Comparison of ENCODE assay signal across 15 cellular contexts in genomic region chr16:22937169-22937568, GRCh38.
A peak's percentile ranks its signal among the peaks of the same experiment; 100 is the strongest.
DNase-seq lines count a peak whose midpoint lies in the region; ATAC-seq, FAIRE-seq and TF ChIP-seq lines count a peak whose summit lies in the region.
"Had no signal": no experiment of that assay in that cellular context is flagged by ENCODE, and none has a peak within 500 bp of the region (broad histone marks: within the 10 kb centered on the region; RNA-seq: fewer than 3 reads in every experiment).

No MANE protein-coding gene starts in this region.

- H4K20me1 ChIP-seq in IMR-90 (ENCODE audit: insufficient read depth, low read length) (no peaks in the 10 kb centered on the region), K562 (replicated peaks; ENCODE audit: control insufficient read depth, insufficient read depth, low read length) (no peaks in the 10 kb centered on the region)

- TF ChIP-seq RAD21 in A549 (conservative IDR thresholded peaks at IDR 0.05 in 1 of 2, IDR thresholded peaks at IDR 0.05 in 1 of 2): no peak
- no peak for TF ChIP-seq RAD21 in IMR-90 (IDR thresholded peaks at IDR 0.05; ENCODE audit: low read length)
- TF ChIP-seq RAD21 in K562 (CRISPR knock-in tag; conservative IDR thresholded peaks at IDR 0.05 in 1 of 2, IDR thresholded peaks at IDR 0.05 in 1 of 2): no peak

- H2BK15ac ChIP-seq in IMR-90 (ENCODE audit: low read depth, low read length): no peak overlapping the region

- H3K9me1 ChIP-seq in IMR-90 (ENCODE audit: insufficient read depth, low read length): no peaks in the 10 kb centered on the region
- H3K9me1 ChIP-seq in K562 (ENCODE audit: control insufficient read depth, insufficient read depth, low read length): no peaks in the 10 kb centered on the region

- H2BK20ac ChIP-seq in IMR-90 (ENCODE audit: low read depth, low read length): no peak overlapping the region

- no peak overlapping the region for H2AK9ac ChIP-seq in IMR-90 (replicated peaks; ENCODE audit: low read depth, low read length, poor library complexity)

- no peak for TF ChIP-seq CTCF in A549 (IDR thresholded peaks at IDR 0.05)
- no peak for TF ChIP-seq CTCF in IMR-90 (conservative IDR thresholded peaks at IDR 0.05; ENCODE audit: low read depth, low read length)
- no peak for TF ChIP-seq CTCF in K562 (IDR thresholded peaks at IDR 0.05 in 2 of 3, conservative IDR thresholded peaks at IDR 0.05 in 1 of 3; ENCODE audit: insufficient read depth in 2 of 3, low read depth in 1 of 3, low read length in 3 of 3)
- no peak for TF ChIP-seq CTCF in epithelial cell of esophagus (IDR thresholded peaks at IDR 0.05; ENCODE audit: insufficient read depth, low read depth, low read length, missing control alignments)
- no peak for TF ChIP-seq CTCF in lower lobe of right lung (IDR thresholded peaks at IDR 0.05)

- no peak overlapping the region for H4K91ac ChIP-seq in IMR-90 (ENCODE audit: insufficient read depth, low read depth, low read length)

- no peaks in the 10 kb centered on the region for H3K79me1 ChIP-seq in IMR-90 (ENCODE audit: low read depth in 1 of 2, low read length in 2 of 2)

- H3K56ac ChIP-seq in IMR-90 (ENCODE audit: extremely low read depth, insufficient read depth, low read length): no peak overlapping the region

- WGBS in A549 (ENCODE audit: missing lambda C conversion rate): 41% methylated on average over 6 of the region's 6 CpGs
- no CpG with 5 or more reads among the region's 6 CpGs for WGBS in IMR-90 (ENCODE audit: extremely low coverage in 2 of 2, insufficient read length in 1 of 2), 2 experiments
- 0% methylated on average over 5 of the region's 6 CpGs for WGBS in K562 (ENCODE audit: insufficient coverage, low coverage, missing lambda C conversion rate)

- H4K5ac ChIP-seq in IMR-90 (ENCODE audit: low read depth, low read length): no peak overlapping the region

- POLR2A ChIA-PET in A549 (lab: Yijun Ruan, JAX) (no interaction called here), IMR-90 (lab: Charles Lee; ENCODE audit: unreplicated experiment) (no interaction called here), K562 (lab: Yijun Ruan, JAX) (interaction anchor here (0.7 to 1.1 kb wide), 2 partner anchors 8 to 467 kb away, joined by 3 to 4 read pairs; no protein-coding TSS in a partner anchor)

- BruUV-seq in IMR-90 (replicated peaks; lab: Mats Ljungman, UMichigan) (no TSS peak), K562 (replicated peaks; lab: Mats Ljungman, UMichigan) (no TSS peak)

- in situ Hi-C loops in IMR-90 (cut with MboI; ENCODE audit: low sequenced_read_pairs) (no loop called here), K562 (cut with MboI) (no loop called here)

- H3K36me3 ChIP-seq in IMR-90 (ENCODE audit: control insufficient read depth, insufficient read depth, low read length) (no peaks in the 10 kb centered on the region), K562 (ENCODE audit: control insufficient read depth, insufficient read depth, low read length) (no peaks in the 10 kb centered on the region), lower lobe of right lung (no peaks in the 10 kb centered on the region)
- H3K36me3 ChIP-seq: BE2C had no signal

- CTCF ChIA-PET in A549 (lab: Yijun Ruan, JAX) (interaction anchor here (0.9 to 1.4 kb wide), 2 partner anchors 13 to 41 kb away, joined by 3 to 5 read pairs; no protein-coding TSS in a partner anchor), IMR-90 (lab: Yijun Ruan, JAX) (no interaction called here), K562 (lab: Yijun Ruan, JAX; ENCODE audit: low intra/inter-chr PET ratio) (no interaction called here)

- no peak overlapping the region for H3K23ac ChIP-seq in IMR-90 (ENCODE audit: low read depth, low read length)

- H2BK5ac ChIP-seq in IMR-90 (ENCODE audit: low read depth, low read length, poor library complexity, severe bottlenecking): no peak overlapping the region

- intact Hi-C loops in IMR-90 (cut with micrococcal nuclease) (no loop called here), K562 (cut with micrococcal nuclease) (no loop called here), lower lobe of right lung (cut with DNase I) (no loop called here)

- no peak overlapping the region for H4K8ac ChIP-seq in IMR-90 (ENCODE audit: low read depth in 2 of 2, low read length in 2 of 2)

- TF ChIP-seq EP300 in A549 (IDR thresholded peaks at IDR 0.05): no peak
- no peak for TF ChIP-seq EP300 in K562 (IDR thresholded peaks at IDR 0.05; ENCODE audit: low read length)

- no peak overlapping the region for H2AK5ac ChIP-seq in IMR-90 (ENCODE audit: low read depth, low read length)

- DNase-seq in A549 (ENCODE audit: low read depth in 1 of 2, low spot score in 1 of 2) (no peak), IMR-90 (no peak), K562 (ENCODE audit: extremely low read depth in 1 of 4, low spot score in 3 of 4) (no peak), epithelial cell of esophagus (ENCODE audit: low read depth) (peak; percentile 85), hepatic stellate cell (ENCODE audit: low spot score) (no peak), lower lobe of right lung (no peak), cerebellum (ENCODE audit: low spot score) (no peak)
- no peak for DNase-seq in activated CD4-positive, alpha-beta T cell treated with anti-CD3 and anti-CD28 coated beads, Interleukin-2, amount 50 U/mL, for 1 hour
- DNase-seq: BE2C; CD4-positive, alpha-beta memory T cell; DMS79; H7 had no signal

- H3K27ac ChIP-seq in A549 (no peak overlapping the region), IMR-90 (ENCODE audit: insufficient read depth, low read length) (no peak overlapping the region), K562 (ENCODE audit: extremely low read depth, low read depth, low read length) (no peak overlapping the region), lower lobe of right lung (no peak overlapping the region)
- H3K27ac ChIP-seq: C4-2B had no signal

- H3K79me2 ChIP-seq in K562 (ENCODE audit: control insufficient read depth, insufficient read depth, low read length): no peaks in the 10 kb centered on the region

- no peak overlapping the region for H2AFZ ChIP-seq in IMR-90 (replicated peaks; ENCODE audit: low read length, poor library complexity)
- no peak overlapping the region for H2AFZ ChIP-seq in K562 (ENCODE audit: low read depth, low read length)

- H3K9ac ChIP-seq in IMR-90 (ENCODE audit: low read depth, low read length): no peak overlapping the region
- H3K9ac ChIP-seq in K562 (ENCODE audit: insufficient read depth in 1 of 2, low read depth in 2 of 2, low read length in 2 of 2): no peak overlapping the region

- no peaks in the 10 kb centered on the region for H3K4me1 ChIP-seq in A549
- H3K4me1 ChIP-seq in IMR-90 (ENCODE audit: control insufficient read depth, insufficient read depth, low read length): no peaks in the 10 kb centered on the region
- no peaks in the 10 kb centered on the region for H3K4me1 ChIP-seq in K562 (replicated peaks in 1 of 2; ENCODE audit: control insufficient read depth in 2 of 2, insufficient read depth in 2 of 2, low read length in 2 of 2)
- peaks cover 8% of the 10 kb centered on the region for H3K4me1 ChIP-seq in lower lobe of right lung
- H3K4me1 ChIP-seq: BE2C had no signal

- dilution Hi-C loops in IMR-90 (cut with HindIII; ENCODE audit: low sequenced_read_pairs, unreplicated experiment): no loop called here

- FAIRE-seq in A549 (lab: Jason Lieb, UNC) (no peak), K562 (lab: Jason Lieb, UNC) (no peak)
- FAIRE-seq: GM12878, GM18507 had no signal

- H3K27me3 ChIP-seq in IMR-90 (ENCODE audit: control insufficient read depth, insufficient read depth, low read length): no peaks in the 10 kb centered on the region
- peaks cover 3 to 7% of the 10 kb centered on the region in 2 experiments; a peak in 2 of 5 replicates for H3K27me3 ChIP-seq in K562 (ENCODE audit: control insufficient read depth in 2 of 2, insufficient read depth in 2 of 2, low read length in 2 of 2)
- peaks cover 5% of the 10 kb centered on the region for H3K27me3 ChIP-seq in lower lobe of right lung (ENCODE audit: low read depth)
- H3K27me3 ChIP-seq: BE2C had no signal

- TF ChIP-seq POLR2A in A549 (IDR thresholded peaks at IDR 0.05; ENCODE audit: low read length): no peak
- TF ChIP-seq POLR2A in IMR-90 (IDR thresholded peaks at IDR 0.05; ENCODE audit: low read depth, low read length): no peak
- no peak for TF ChIP-seq POLR2A in K562 (conservative IDR thresholded peaks at IDR 0.05)

- H3K18ac ChIP-seq in IMR-90 (ENCODE audit: low read depth, low read length): no peak overlapping the region

- H3K14ac ChIP-seq in IMR-90 (replicated peaks; ENCODE audit: low read depth, low read length): no peak overlapping the region

- H3K4me3 ChIP-seq in A549 (no peak overlapping the region), IMR-90 (ENCODE audit: insufficient read depth, low read depth, low read length) (no peak overlapping the region), K562 (no peak overlapping the region), epithelial cell of esophagus (ENCODE audit: low read length) (no peak overlapping the region), lower lobe of right lung (no peak overlapping the region)
- H3K4me3 ChIP-seq: GM12878 had no signal

- H2BK120ac ChIP-seq in IMR-90 (ENCODE audit: low read depth, low read length): no peak overlapping the region

- H3K9me3 ChIP-seq in A549 (no peaks in the 10 kb centered on the region), IMR-90 (ENCODE audit: control insufficient read depth, insufficient read depth, low read length) (no peaks in the 10 kb centered on the region), K562 (replicated peaks; ENCODE audit: control insufficient read depth, insufficient read depth, low read depth, low read length) (no peaks in the 10 kb centered on the region), lower lobe of right lung (no peaks in the 10 kb centered on the region)
- H3K9me3 ChIP-seq: BE2C had no signal

- no peak overlapping the region for H3K4ac ChIP-seq in IMR-90 (ENCODE audit: low read depth, low read length)

- ATAC-seq in A549 (no peak), IMR-90 (ENCODE audit: low read depth) (no peak), K562 (no peak), lower lobe of right lung (no peak)
- ATAC-seq: GM12878 had no signal

- H3K4me2 ChIP-seq in A549 (no peak overlapping the region), IMR-90 (ENCODE audit: low read depth, low read length) (no peak overlapping the region), K562 (ENCODE audit: insufficient read depth, low read length) (no peak overlapping the region)

TF ChIP-seq in A549, 52 proteins besides CTCF, POLR2A, EP300 and RAD21 (continues in another document):
- TF ChIP-seq CBX8 (IDR thresholded peaks at IDR 0.05): no peak
- no peak for TF ChIP-seq KDM1A (IDR thresholded peaks at IDR 0.05; ENCODE audit: low read depth)
- TF ChIP-seq JUNB (IDR thresholded peaks at IDR 0.05): no peak
- TF ChIP-seq CEBPB (IDR thresholded peaks at IDR 0.05): peak; percentile 27 to 50; a peak in 3 of 4 replicates

TF ChIP-seq in IMR-90, 13 proteins besides CTCF, POLR2A, EP300 and RAD21:
- TF ChIP-seq CEBPB (IDR thresholded peaks at IDR 0.05; ENCODE audit: low read depth, low read length) (peak; percentile 63), FOS (IDR thresholded peaks at IDR 0.05; ENCODE audit: low read depth, low read length) (no peak)
TF ChIP-seq in IMR-90: peak in this region for 1.

TF ChIP-seq in K562, 482 proteins besides CTCF, POLR2A, EP300 and RAD21 (continues in another document):
- no peak for TF ChIP-seq MCM2 (IDR thresholded peaks at IDR 0.05; ENCODE audit: low read depth)

Comparison
In these comparisons a context has a peak if more than half of its experiments do, and no peak if none do; other contexts are left out.
1. Of the 35 proteins assayed by ChIP-seq in both K562 and A549: peak only in K562: none; only in A549: none; in both: CEBPB; in neither: 34.